ENCODE assay signal across 9 cellular contexts in genomic region chr1:234970731-234971476, GRCh38.
A peak's percentile ranks its signal among the peaks of the same experiment; 100 is the strongest.
DNase-seq lines count a peak whose midpoint lies in the region; ATAC-seq, FAIRE-seq and TF ChIP-seq lines count a peak whose summit lies in the region.
"Had no signal": no experiment of that assay in that cellular context is flagged by ENCODE, and none has a peak within 500 bp of the region (broad histone marks: within the 10 kb centered on the region; RNA-seq: fewer than 3 reads in every experiment).

No MANE protein-coding gene starts in this region.

- BruUV-seq in HepG2 (replicated peaks; lab: Mats Ljungman, UMichigan) = no TSS peak

- H3K9me3 Mint-ChIP-seq in CD8-positive, alpha-beta memory T cell = no peaks in the 10 kb centered on the region

- in situ Hi-C loops in HepG2 (cut with HindIII; ENCODE audit: extremely low pct_ligation_motif_present, low pct_unique_long_range_greater_than_20kb) = loop anchor here (10.0 kb wide), 1 partner anchor 476 kb away; no protein-coding TSS in a partner anchor

- no peak for DNase-seq in CD8-positive, alpha-beta memory T cell
- DNase-seq in HEK293T (ENCODE audit: extremely low spot score) (no peak), RWPE1 (ENCODE audit: low spot score) (no peak), colonic mucosa (peak; percentile 70), HepG2 (ENCODE audit: low spot score) (peak; percentile 81)

- POLR2A ChIA-PET in CD8-positive, alpha-beta memory T cell (lab: Charles Lee) = interaction anchor here (1.6 kb wide), 1 partner anchor 8 kb away, joined by 6 read pairs; no protein-coding TSS in a partner anchor
- POLR2A ChIA-PET in HEK293T (lab: Yijun Ruan, JAX) (interaction anchor here (0.6 to 2.4 kb wide), 12 partner anchors 12 to 534 kb away, joined by 3 to 18 read pairs (median 3); no protein-coding TSS in a partner anchor), RWPE1 (lab: Yijun Ruan, JAX; ENCODE audit: low non-redundant PET) (no interaction called here), HepG2 (lab: Yijun Ruan, JAX) (interaction anchor here (0.9 to 12.9 kb wide), 5 partner anchors 10 to 359 kb away, joined by 3 to 657 read pairs (median 4); no protein-coding TSS in a partner anchor)

- H3K9me3 ChIP-seq in CD8-positive, alpha-beta memory T cell (ENCODE audit: low read length) = no peaks in the 10 kb centered on the region
- H3K9me3 ChIP-seq in colonic mucosa = no peaks in the 10 kb centered on the region
- H3K9me3 ChIP-seq in HepG2 (ENCODE audit: low read length) = no peaks in the 10 kb centered on the region
- no peaks in the 10 kb centered on the region for H3K9me3 ChIP-seq in stomach smooth muscle (ENCODE audit: control insufficient read depth in 2 of 2, low read length in 2 of 2)

- H3K36me3 Mint-ChIP-seq in CD8-positive, alpha-beta memory T cell = no peaks in the 10 kb centered on the region

- TF ChIP-seq CTCF in RWPE1 (conservative IDR thresholded peaks at IDR 0.05; ENCODE audit: low read depth) (no peak), colonic mucosa (IDR thresholded peaks at IDR 0.05) (no peak), HepG2 (CRISPR knock-in tag; IDR thresholded peaks at IDR 0.05) (no peak)

- CTCF ChIA-PET in CD8-positive, alpha-beta memory T cell (lab: Charles Lee) = interaction anchor here (0.6 to 2.9 kb wide), 2 partner anchors 8 to 41 kb away, joined by 3 to 12 read pairs; no protein-coding TSS in a partner anchor
- CTCF ChIA-PET in HEK293T (lab: Yijun Ruan, JAX) (interaction anchor here (1.0 kb wide), 2 partner anchors 122 to 247 kb away, joined by 3 read pairs; no protein-coding TSS in a partner anchor), RWPE1 (lab: Yijun Ruan, JAX) (interaction anchor here (0.6 to 1.0 kb wide), 3 partner anchors 13 to 568 kb away, joined by 3 to 4 read pairs (median 3); no protein-coding TSS in a partner anchor), HepG2 (lab: Yijun Ruan, JAX; ENCODE audit: low intra/inter-chr PET ratio, low total read pairs) (no interaction called here)

- TF ChIP-seq RAD21 in HepG2 (CRISPR knock-in tag; IDR thresholded peaks at IDR 0.05) = no peak

- no peak overlapping the region for H2AFZ ChIP-seq in HepG2 (ENCODE audit: low read length)

- no peaks in the 10 kb centered on the region for H3K27me3 ChIP-seq in CD8-positive, alpha-beta memory T cell (ENCODE audit: insufficient read depth, low read length, poor library complexity, severe bottlenecking)
- no peaks in the 10 kb centered on the region for H3K27me3 ChIP-seq in colonic mucosa
- no peaks in the 10 kb centered on the region; a peak in 1 of 5 replicates for H3K27me3 ChIP-seq in HepG2 (ENCODE audit: control insufficient read depth in 1 of 2, insufficient read depth in 2 of 2, low read length in 2 of 2)
- H3K27me3 ChIP-seq in stomach smooth muscle (ENCODE audit: control insufficient read depth in 1 of 2, insufficient read depth in 2 of 2, low read length in 2 of 2) = no peaks in the 10 kb centered on the region

- peaks cover 2% of the 10 kb centered on the region for H3K79me2 ChIP-seq in HepG2 (ENCODE audit: insufficient read depth, low read length)

- 80% methylated on average over 11 of the region's 12 CpGs for WGBS in HepG2 (ENCODE audit: low lambda C conversion rate)

- H3K27ac ChIP-seq in CD8-positive, alpha-beta memory T cell (ENCODE audit: low read depth, low read length) = peak overlapping the region; percentile 6
- H3K27ac ChIP-seq in RWPE1 = peak overlapping the region; percentile 75
- H3K27ac ChIP-seq in colonic mucosa = peak overlapping the region; percentile 68
- peak overlapping the region; percentile 100 for H3K27ac ChIP-seq in HepG2 (ENCODE audit: extremely low read length, insufficient read depth, low read length)
- H3K27ac ChIP-seq in stomach smooth muscle (ENCODE audit: low read length) = peak overlapping the region; percentile 97
- H3K27ac ChIP-seq: KMS-11 had no signal

- peaks cover 27 to 60% (median 41%) of the 10 kb centered on the region in 3 donors for H3K4me1 Mint-ChIP-seq in CD8-positive, alpha-beta memory T cell

- ATAC-seq in HepG2 (no peak), HG03139 (IDR thresholded peaks at IDR 0.05; ENCODE audit: unreplicated experiment) (no peak), HG03565 (IDR thresholded peaks at IDR 0.05; ENCODE audit: unreplicated experiment) (no peak)

- H3K9ac ChIP-seq in colonic mucosa (ENCODE audit: low read depth in 2 of 2, low read length in 2 of 2) (peak overlapping the region; percentile 51 to 78), HepG2 (ENCODE audit: insufficient read depth, low read depth, low read length) (peak overlapping the region; percentile 48; the same call in 1 of the 2 replicates), stomach smooth muscle (ENCODE audit: low read length in 2 of 2) (peak overlapping the region; percentile 80 to 83)
- H3K9ac ChIP-seq: KMS-11 had no signal

- intact Hi-C loops in colonic mucosa (cut with DNase I) = no loop called here
- intact Hi-C loops in HepG2 (cut with micrococcal nuclease; ENCODE audit: unreplicated experiment) = no loop called here

- TF ChIP-seq EP300 in HepG2 (IDR thresholded peaks at IDR 0.05; ENCODE audit: low read depth in 2 of 2, low read length in 2 of 2) (0 out of 4 replicates have a peak, but pooled peaks of 1 of the 2 experiments have one; percentile 19), HepG2 (CRISPR knock-in tag; IDR thresholded peaks at IDR 0.05; ENCODE audit: borderline replicate concordance) (no peak)

- no peak for FAIRE-seq in HepG2 (lab: Jason Lieb, UNC)

- peak overlapping the region; percentile 13 to 94 (median 74) for H3K27ac Mint-ChIP-seq in CD8-positive, alpha-beta memory T cell

- H3K4me2 ChIP-seq in HepG2 (ENCODE audit: low read depth, low read length) = no peak overlapping the region
- H3K4me2 ChIP-seq: KMS-11 had no signal

- H3K4me3 ChIP-seq in CD8-positive, alpha-beta memory T cell (ENCODE audit: low read length) = no peak overlapping the region
- no peak overlapping the region for H3K4me3 ChIP-seq in colonic mucosa
- no peak overlapping the region for H3K4me3 ChIP-seq in HepG2 (replicated peaks in 1 of 3; ENCODE audit: insufficient read depth in 1 of 3, low read depth in 2 of 3, low read length in 3 of 3)
- H3K4me3 ChIP-seq in stomach smooth muscle (ENCODE audit: low read length in 2 of 2) = peak overlapping the region in 1 of 2 donors; percentile 61

- H3K36me3 ChIP-seq in CD8-positive, alpha-beta memory T cell (ENCODE audit: insufficient read depth, low read length) = no peaks in the 10 kb centered on the region
- H3K36me3 ChIP-seq in colonic mucosa = no peaks in the 10 kb centered on the region
- H3K36me3 ChIP-seq in HepG2 (replicated peaks in 1 of 2; ENCODE audit: control insufficient read depth in 1 of 2, insufficient read depth in 2 of 2, low read length in 2 of 2) = no peaks in the 10 kb centered on the region
- H3K36me3 ChIP-seq in stomach smooth muscle (ENCODE audit: control insufficient read depth in 2 of 2, insufficient read depth in 2 of 2, low read length in 2 of 2) = no peaks in the 10 kb centered on the region

- TF ChIP-seq POLR2A in HepG2 (IDR thresholded peaks at IDR 0.05; ENCODE audit: insufficient read depth in 1 of 2, low read depth in 2 of 2, low read length in 2 of 2) = peak in 1 of 2 experiments; percentile 44; a peak in 1 of 4 replicates

- H4K20me1 ChIP-seq in HepG2 (ENCODE audit: insufficient read depth, low read length) = no peaks in the 10 kb centered on the region

- peaks cover 0 to 2% of the 10 kb centered on the region in 2 donors for H3K27me3 Mint-ChIP-seq in CD8-positive, alpha-beta memory T cell

- peak overlapping the region in 6 of 7 donors; percentile 30 to 78 (median 44) for H3K4me3 Mint-ChIP-seq in CD8-positive, alpha-beta memory T cell

- peaks cover 30% of the 10 kb centered on the region for H3K4me1 ChIP-seq in CD8-positive, alpha-beta memory T cell (ENCODE audit: insufficient read depth, low read length)
- H3K4me1 ChIP-seq in colonic mucosa (peaks cover 6% of the 10 kb centered on the region), HepG2 (ENCODE audit: insufficient read depth, low read length) (peaks cover 73% of the 10 kb centered on the region), stomach smooth muscle (ENCODE audit: control insufficient read depth, insufficient read depth, low read length) (peaks cover 56% of the 10 kb centered on the region)

TF ChIP-seq in HEK293T, 16 proteins besides CTCF, POLR2A, EP300 and RAD21:
- TF ChIP-seq SP1 (IDR thresholded peaks at IDR 0.05) (no peak), ELF4 (IDR thresholded peaks at IDR 0.05) (no peak), PKNOX1 (IDR thresholded peaks at IDR 0.05) (no peak), L3MBTL2 (conservative IDR thresholded peaks at IDR 0.05) (peak; percentile 31), LEF1 (IDR thresholded peaks at IDR 0.05; ENCODE audit: borderline replicate concordance) (no peak), NFRKB (IDR thresholded peaks at IDR 0.05) (no peak), HDGF (IDR thresholded peaks at IDR 0.05; ENCODE audit: borderline replicate concordance) (0 out of 2 replicates have a peak, but pooled peaks have one; percentile 64), TARDBP (IDR thresholded peaks at IDR 0.05) (no peak)

TF ChIP-seq in HepG2, 621 proteins besides CTCF, POLR2A, EP300 and RAD21 (continues in another document):
- peak; percentile 96 for TF ChIP-seq ZBTB33 (CRISPR knock-in tag; IDR thresholded peaks at IDR 0.05)
- peak; percentile 60 for TF ChIP-seq ZBTB26 (CRISPR knock-in tag; IDR thresholded peaks at IDR 0.05; ENCODE audit: borderline replicate concordance)
- no peak for TF ChIP-seq ZNF720 (CRISPR knock-in tag; IDR thresholded peaks at IDR 0.05)

Comparison
In these comparisons a context has a peak if more than half of its experiments do, and no peak if none do; other contexts are left out.
1. DNase-seq: peak in colonic mucosa (single experiment) and HepG2 (single experiment); none in CD8-positive, alpha-beta memory T cell (0 of 5), HEK293T (single experiment) and RWPE1 (single experiment).
2. H3K27ac ChIP-seq: peak in every context shown above with its lines; median percentile 100 in HepG2; 97 in stomach smooth muscle; 75 in RWPE1; 68 in colonic mucosa; 6 in CD8-positive, alpha-beta memory T cell.
3. Peak in every context shown above with its lines, with median percentiles within 50 percentile points of each other: H3K9ac ChIP-seq.